ENCODE assay signal across 15 cellular contexts in genomic region chr2:129334696-129335095, GRCh38.
DNase-seq lines count a peak whose midpoint lies in the region; ATAC-seq and TF ChIP-seq lines count a peak whose summit lies in the region.
"Had no signal": no experiment of that assay in that cellular context is flagged by ENCODE, and none has a peak within 500 bp of the region (broad histone marks: within the 10 kb centered on the region; RNA-seq: fewer than 3 reads in every experiment).

No MANE protein-coding gene starts in this region.

- H3K4me1 ChIP-seq in GM23338 (ENCODE audit: insufficient read depth), result no peaks in the 10 kb centered on the region
- peaks cover 12% of the 10 kb centered on the region for H3K4me1 ChIP-seq in left ventricle myocardium inferior
- H3K4me1 ChIP-seq in skeletal muscle tissue (ENCODE audit: control insufficient read depth in 3 of 3, insufficient read depth in 3 of 3, low read length in 3 of 3), result peaks cover 19 to 25% (median 23%) of the 10 kb centered on the region in 3 donors
- H3K4me1 ChIP-seq: A549, BLaER1, Caco-2 had no signal

- no peaks in the 10 kb centered on the region for H4K20me1 ChIP-seq in GM23338 (replicated peaks; ENCODE audit: insufficient read depth)
- H4K20me1 ChIP-seq: BLaER1 had no signal

- intact Hi-C loops in left ventricle myocardium inferior (cut with micrococcal nuclease), result no loop called here

- peak overlapping the region; percentile 32; the same call in 1 of the 2 replicates for H2AFZ ChIP-seq in GM23338

- H3F3A ChIP-seq in GM23338 (replicated peaks; ENCODE audit: low read depth), result no peaks in the 10 kb centered on the region

- no peaks in the 10 kb centered on the region for H3K27me3 ChIP-seq in GM23338 (ENCODE audit: insufficient read depth)
- H3K27me3 ChIP-seq in left ventricle myocardium inferior (ENCODE audit: low read depth), result no peaks in the 10 kb centered on the region
- H3K27me3 ChIP-seq in skeletal muscle tissue (ENCODE audit: control insufficient read depth in 3 of 3, insufficient read depth in 3 of 3, low read length in 3 of 3), result no peaks in the 10 kb centered on the region
- H3K27me3 ChIP-seq: BLaER1 had no signal

- H3K36me3 ChIP-seq in GM23338 (ENCODE audit: insufficient read depth), result no peaks in the 10 kb centered on the region
- no peaks in the 10 kb centered on the region for H3K36me3 ChIP-seq in left ventricle myocardium inferior
- no peaks in the 10 kb centered on the region for H3K36me3 ChIP-seq in skeletal muscle tissue (ENCODE audit: control insufficient read depth in 3 of 3, insufficient read depth in 3 of 3, low read length in 3 of 3)
- H3K36me3 ChIP-seq: BLaER1 had no signal

- no peaks in the 10 kb centered on the region for H3K9me2 ChIP-seq in GM23338 (ENCODE audit: insufficient read depth)

- no peaks in the 10 kb centered on the region for H3K79me2 ChIP-seq in GM23338 (replicated peaks; ENCODE audit: insufficient read depth)

- H3K36me3 Mint-ChIP-seq in GM23338 (ENCODE audit: low read depth), result no peaks in the 10 kb centered on the region; the same call in 2 of the 3 replicates
- no peaks in the 10 kb centered on the region for H3K36me3 Mint-ChIP-seq in immature natural killer cell
- H3K36me3 Mint-ChIP-seq: CD8-positive, alpha-beta memory T cell had no signal

- H3K4me3 Mint-ChIP-seq in GM23338 (no peak overlapping the region), immature natural killer cell (no peak overlapping the region)
- H3K4me3 Mint-ChIP-seq: CD8-positive, alpha-beta memory T cell; HFFc6 had no signal

- no peak overlapping the region for H3K4me2 ChIP-seq in GM23338
- H3K4me2 ChIP-seq: A549, BLaER1 had no signal

- no peaks in the 10 kb centered on the region for H3K27me3 Mint-ChIP-seq in GM23338 (ENCODE audit: insufficient read depth, low read depth, poor library complexity)
- no peaks in the 10 kb centered on the region for H3K27me3 Mint-ChIP-seq in immature natural killer cell (ENCODE audit: low read depth in 3 of 3)
- H3K27me3 Mint-ChIP-seq: CD8-positive, alpha-beta memory T cell had no signal

- H3K4me1 Mint-ChIP-seq in GM23338 (no peaks in the 10 kb centered on the region), immature natural killer cell (no peaks in the 10 kb centered on the region)
- H3K4me1 Mint-ChIP-seq: CD8-positive, alpha-beta memory T cell had no signal

- H3K9me3 ChIP-seq in left ventricle myocardium inferior (replicated peaks) (no peaks in the 10 kb centered on the region), skeletal muscle tissue (ENCODE audit: control insufficient read depth in 3 of 3, low read length in 3 of 3) (peaks cover 0 to 3% (median 0%) of the 10 kb centered on the region in 3 donors)
- H3K9me3 ChIP-seq: A549, BLaER1, Caco-2 had no signal

- H3K27ac ChIP-seq in GM23338 (ENCODE audit: low read depth), result no peak overlapping the region
- peak overlapping the region; percentile 70 to 75 for H3K27ac ChIP-seq in coronary artery
- H3K27ac ChIP-seq in left ventricle myocardium inferior (replicated peaks), result peak overlapping the region; percentile 79
- peak overlapping the region; percentile 53 for H3K27ac ChIP-seq in skeletal muscle tissue (ENCODE audit: low read depth, low read length)
- H3K27ac ChIP-seq: A549, BLaER1 had no signal

- no peak overlapping the region; the same call in 1 of the 2 replicates for H3K27ac Mint-ChIP-seq in GM23338
- H3K27ac Mint-ChIP-seq in immature natural killer cell, result no peak overlapping the region
- H3K27ac Mint-ChIP-seq: CD8-positive, alpha-beta memory T cell; HFFc6 had no signal

- no peak overlapping the region for H3K9ac ChIP-seq in skeletal muscle tissue (ENCODE audit: low read depth in 1 of 3, low read length in 3 of 3)
- H3K9ac ChIP-seq: BLaER1 had no signal

- peaks cover 6% of the 10 kb centered on the region; the same call in 2 of the 3 replicates for H3K9me3 Mint-ChIP-seq in GM23338
- H3K9me3 Mint-ChIP-seq in immature natural killer cell, result peaks cover 0 to 3% (median 0%) of the 10 kb centered on the region in 6 donors

- H3K4me3 ChIP-seq in GM23338 (no peak overlapping the region), coronary artery (no peak overlapping the region), left ventricle myocardium inferior (no peak overlapping the region), skeletal muscle tissue (ENCODE audit: low read length in 3 of 3) (peak overlapping the region in 1 of 3 donors; percentile 28)
- H3K4me3 ChIP-seq: A549, BLaER1 had no signal

- DNase-seq in GM23338 (ENCODE audit: low spot score) (no peak), coronary artery (ENCODE audit: low spot score) (no peak), left ventricle myocardium inferior (peak; percentile 45), activated gamma-delta T cell treated with Interleukin-2 at 50 U/mL for 16 hours (no peak), NAMALWA (ENCODE audit: low spot score) (no peak), DMS 273 treated with DMSO at 0.1 percent for 48 hours (lab: John Stamatoyannopoulos, UW) (no peak), immature natural killer cell (no peak)
- DNase-seq: Caco-2; CD8-positive, alpha-beta memory T cell; DMS53; HCEC 1CT; HFFc6 had no signal

- no peak for TF ChIP-seq CTCF in GM23338 (conservative IDR thresholded peaks at IDR 0.05; ENCODE audit: low read depth in 2 of 2)
- no peak for TF ChIP-seq CTCF in coronary artery (IDR thresholded peaks at IDR 0.05)
- no peak for TF ChIP-seq CTCF in left ventricle myocardium inferior (IDR thresholded peaks at IDR 0.05; ENCODE audit: borderline replicate concordance)

- ATAC-seq in GM23338, result no peak
- ATAC-seq: A549 had no signal

TF ChIP-seq in GM23338, 12 proteins besides CTCF, POLR2A, EP300 and RAD21 (continues in another document):
- TF ChIP-seq, protein P1, sequence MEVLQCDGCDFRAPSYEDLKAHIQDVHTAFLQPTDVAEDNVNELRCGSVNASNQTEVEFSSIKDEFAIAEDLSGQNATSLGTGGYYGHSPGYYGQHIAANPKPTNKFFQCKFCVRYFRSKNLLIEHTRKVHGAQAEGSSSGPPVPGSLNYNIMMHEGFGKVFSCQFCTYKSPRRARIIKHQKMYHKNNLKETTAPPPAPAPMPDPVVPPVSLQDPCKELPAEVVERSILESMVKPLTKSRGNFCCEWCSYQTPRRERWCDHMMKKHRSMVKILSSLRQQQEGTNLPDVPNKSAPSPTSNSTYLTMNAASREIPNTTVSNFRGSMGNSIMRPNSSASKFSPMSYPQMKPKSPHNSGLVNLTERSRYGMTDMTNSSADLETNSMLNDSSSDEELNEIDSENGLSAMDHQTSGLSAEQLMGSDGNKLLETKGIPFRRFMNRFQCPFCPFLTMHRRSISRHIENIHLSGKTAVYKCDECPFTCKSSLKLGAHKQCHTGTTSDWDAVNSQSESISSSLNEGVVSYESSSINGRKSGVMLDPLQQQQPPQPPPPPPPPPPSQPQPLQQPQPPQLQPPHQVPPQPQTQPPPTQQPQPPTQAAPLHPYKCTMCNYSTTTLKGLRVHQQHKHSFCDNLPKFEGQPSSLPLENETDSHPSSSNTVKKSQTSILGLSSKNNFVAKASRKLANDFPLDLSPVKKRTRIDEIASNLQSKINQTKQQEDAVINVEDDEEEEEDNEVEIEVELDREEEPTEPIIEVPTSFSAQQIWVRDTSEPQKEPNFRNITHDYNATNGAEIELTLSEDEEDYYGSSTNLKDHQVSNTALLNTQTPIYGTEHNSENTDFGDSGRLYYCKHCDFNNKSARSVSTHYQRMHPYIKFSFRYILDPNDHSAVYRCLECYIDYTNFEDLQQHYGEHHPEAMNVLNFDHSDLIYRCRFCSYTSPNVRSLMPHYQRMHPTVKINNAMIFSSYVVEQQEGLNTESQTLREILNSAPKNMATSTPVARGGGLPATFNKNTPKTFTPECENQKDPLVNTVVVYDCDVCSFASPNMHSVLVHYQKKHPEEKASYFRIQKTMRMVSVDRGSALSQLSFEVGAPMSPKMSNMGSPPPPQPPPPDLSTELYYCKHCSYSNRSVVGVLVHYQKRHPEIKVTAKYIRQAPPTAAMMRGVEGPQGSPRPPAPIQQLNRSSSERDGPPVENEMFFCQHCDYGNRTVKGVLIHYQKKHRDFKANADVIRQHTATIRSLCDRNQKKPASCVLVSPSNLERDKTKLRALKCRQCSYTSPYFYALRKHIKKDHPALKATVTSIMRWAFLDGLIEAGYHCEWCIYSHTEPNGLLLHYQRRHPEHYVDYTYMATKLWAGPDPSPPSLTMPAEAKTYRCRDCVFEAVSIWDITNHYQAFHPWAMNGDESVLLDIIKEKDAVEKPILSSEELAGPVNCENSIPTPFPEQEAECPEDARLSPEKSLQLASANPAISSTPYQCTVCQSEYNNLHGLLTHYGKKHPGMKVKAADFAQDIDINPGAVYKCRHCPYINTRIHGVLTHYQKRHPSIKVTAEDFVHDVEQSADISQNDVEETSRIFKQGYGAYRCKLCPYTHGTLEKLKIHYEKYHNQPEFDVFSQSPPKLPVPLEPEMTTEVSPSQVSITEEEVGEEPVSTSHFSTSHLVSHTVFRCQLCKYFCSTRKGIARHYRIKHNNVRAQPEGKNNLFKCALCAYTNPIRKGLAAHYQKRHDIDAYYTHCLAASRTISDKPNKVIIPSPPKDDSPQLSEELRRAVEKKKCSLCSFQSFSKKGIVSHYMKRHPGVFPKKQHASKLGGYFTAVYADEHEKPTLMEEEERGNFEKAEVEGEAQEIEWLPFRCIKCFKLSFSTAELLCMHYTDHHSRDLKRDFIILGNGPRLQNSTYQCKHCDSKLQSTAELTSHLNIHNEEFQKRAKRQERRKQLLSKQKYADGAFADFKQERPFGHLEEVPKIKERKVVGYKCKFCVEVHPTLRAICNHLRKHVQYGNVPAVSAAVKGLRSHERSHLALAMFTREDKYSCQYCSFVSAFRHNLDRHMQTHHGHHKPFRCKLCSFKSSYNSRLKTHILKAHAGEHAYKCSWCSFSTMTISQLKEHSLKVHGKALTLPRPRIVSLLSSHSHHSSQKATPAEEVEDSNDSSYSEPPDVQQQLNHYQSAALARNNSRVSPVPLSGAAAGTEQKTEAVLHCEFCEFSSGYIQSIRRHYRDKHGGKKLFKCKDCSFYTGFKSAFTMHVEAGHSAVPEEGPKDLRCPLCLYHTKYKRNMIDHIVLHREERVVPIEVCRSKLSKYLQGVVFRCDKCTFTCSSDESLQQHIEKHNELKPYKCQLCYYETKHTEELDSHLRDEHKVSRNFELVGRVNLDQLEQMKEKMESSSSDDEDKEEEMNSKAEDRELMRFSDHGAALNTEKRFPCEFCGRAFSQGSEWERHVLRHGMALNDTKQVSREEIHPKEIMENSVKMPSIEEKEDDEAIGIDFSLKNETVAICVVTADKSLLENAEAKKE (CRISPR knock-in tag; IDR thresholded peaks at IDR 0.05), result no peak
- TF ChIP-seq, protein P2, sequence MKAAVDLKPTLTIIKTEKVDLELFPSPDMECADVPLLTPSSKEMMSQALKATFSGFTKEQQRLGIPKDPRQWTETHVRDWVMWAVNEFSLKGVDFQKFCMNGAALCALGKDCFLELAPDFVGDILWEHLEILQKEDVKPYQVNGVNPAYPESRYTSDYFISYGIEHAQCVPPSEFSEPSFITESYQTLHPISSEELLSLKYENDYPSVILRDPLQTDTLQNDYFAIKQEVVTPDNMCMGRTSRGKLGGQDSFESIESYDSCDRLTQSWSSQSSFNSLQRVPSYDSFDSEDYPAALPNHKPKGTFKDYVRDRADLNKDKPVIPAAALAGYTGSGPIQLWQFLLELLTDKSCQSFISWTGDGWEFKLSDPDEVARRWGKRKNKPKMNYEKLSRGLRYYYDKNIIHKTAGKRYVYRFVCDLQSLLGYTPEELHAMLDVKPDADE (IDR thresholded peaks at IDR 0.05), result no peak
- TF ChIP-seq EZH2 (IDR thresholded peaks at IDR 0.05; ENCODE audit: low read depth, unreplicated experiment) (no peak), POLR2AphosphoS5 (IDR thresholded peaks at IDR 0.05; ENCODE audit: low read depth) (no peak)
